Comparison of ENCODE assay signal across 2 cellular contexts in the genomic region with DNA sequence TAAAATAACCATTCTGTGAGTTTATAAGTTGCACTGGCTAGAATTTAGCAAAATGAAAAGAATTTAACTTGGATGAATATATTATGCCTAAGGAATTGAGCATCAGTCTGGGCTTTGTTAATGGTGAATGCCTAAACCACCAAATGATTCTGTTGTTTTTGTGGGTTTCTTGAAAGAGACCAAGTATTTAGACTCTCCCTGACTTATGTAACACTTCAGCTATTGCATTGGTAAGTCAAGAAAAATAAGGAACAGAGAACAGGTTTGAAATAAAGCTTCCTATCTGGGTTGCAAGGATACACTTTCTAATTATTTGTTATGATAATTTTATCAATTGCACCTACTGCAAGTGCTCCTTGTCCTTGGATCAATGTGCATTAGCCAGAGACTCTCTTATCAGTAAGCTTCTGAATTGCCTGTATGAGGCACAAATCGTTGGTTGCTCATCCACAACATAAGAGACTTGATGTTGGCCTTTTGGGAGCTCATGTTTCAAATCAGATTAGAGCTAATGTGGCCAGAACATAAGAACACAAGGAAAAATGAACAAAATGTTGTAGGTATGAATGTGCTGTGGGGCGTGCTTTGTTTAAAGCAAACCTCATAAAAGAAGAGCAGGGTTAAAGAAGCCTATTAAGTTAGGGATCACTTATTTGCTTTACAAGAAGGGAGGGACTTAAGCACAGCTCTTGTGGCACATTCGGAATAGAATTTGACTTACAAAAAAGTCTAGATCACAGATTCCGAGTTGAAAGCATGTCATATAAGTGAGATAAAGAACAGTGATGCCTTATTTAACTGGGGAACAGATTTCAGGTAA.
TF ChIP-seq lines count a peak whose summit lies in the region.

No MANE protein-coding gene starts in this region.

TF ChIP-seq in HepG2, 621 proteins besides CTCF, POLR2A, EP300 and RAD21 (continues in another document):
- no peak for TF ChIP-seq ZNF615 (CRISPR knock-in tag; IDR thresholded peaks at IDR 0.05; ENCODE audit: borderline replicate concordance)
- no peak for TF ChIP-seq ZNF639 (CRISPR knock-in tag; conservative IDR thresholded peaks at IDR 0.05)
- TF ChIP-seq KDM1A (CRISPR knock-in tag; IDR thresholded peaks at IDR 0.05) = no peak
- TF ChIP-seq TEF (CRISPR knock-in tag; IDR thresholded peaks at IDR 0.05) = no peak
- TF ChIP-seq, protein P1, sequence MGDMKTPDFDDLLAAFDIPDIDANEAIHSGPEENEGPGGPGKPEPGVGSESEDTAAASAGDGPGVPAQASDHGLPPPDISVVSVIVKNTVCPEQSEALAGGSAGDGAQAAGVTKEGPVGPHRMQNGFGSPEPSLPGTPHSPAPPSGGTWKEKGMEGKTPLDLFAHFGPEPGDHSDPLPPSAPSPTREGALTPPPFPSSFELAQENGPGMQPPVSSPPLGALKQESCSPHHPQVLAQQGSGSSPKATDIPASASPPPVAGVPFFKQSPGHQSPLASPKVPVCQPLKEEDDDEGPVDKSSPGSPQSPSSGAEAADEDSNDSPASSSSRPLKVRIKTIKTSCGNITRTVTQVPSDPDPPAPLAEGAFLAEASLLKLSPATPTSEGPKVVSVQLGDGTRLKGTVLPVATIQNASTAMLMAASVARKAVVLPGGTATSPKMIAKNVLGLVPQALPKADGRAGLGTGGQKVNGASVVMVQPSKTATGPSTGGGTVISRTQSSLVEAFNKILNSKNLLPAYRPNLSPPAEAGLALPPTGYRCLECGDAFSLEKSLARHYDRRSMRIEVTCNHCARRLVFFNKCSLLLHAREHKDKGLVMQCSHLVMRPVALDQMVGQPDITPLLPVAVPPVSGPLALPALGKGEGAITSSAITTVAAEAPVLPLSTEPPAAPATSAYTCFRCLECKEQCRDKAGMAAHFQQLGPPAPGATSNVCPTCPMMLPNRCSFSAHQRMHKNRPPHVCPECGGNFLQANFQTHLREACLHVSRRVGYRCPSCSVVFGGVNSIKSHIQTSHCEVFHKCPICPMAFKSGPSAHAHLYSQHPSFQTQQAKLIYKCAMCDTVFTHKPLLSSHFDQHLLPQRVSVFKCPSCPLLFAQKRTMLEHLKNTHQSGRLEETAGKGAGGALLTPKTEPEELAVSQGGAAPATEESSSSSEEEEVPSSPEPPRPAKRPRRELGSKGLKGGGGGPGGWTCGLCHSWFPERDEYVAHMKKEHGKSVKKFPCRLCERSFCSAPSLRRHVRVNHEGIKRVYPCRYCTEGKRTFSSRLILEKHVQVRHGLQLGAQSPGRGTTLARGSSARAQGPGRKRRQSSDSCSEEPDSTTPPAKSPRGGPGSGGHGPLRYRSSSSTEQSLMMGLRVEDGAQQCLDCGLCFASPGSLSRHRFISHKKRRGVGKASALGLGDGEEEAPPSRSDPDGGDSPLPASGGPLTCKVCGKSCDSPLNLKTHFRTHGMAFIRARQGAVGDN (CRISPR knock-in tag; IDR thresholded peaks at IDR 0.05) = no peak
- TF ChIP-seq MIER2 (CRISPR knock-in tag; IDR thresholded peaks at IDR 0.05) = no peak
- TF ChIP-seq AKNA (CRISPR knock-in tag; IDR thresholded peaks at IDR 0.05; ENCODE audit: borderline replicate concordance) = no peak
- TF ChIP-seq MIER3 (CRISPR knock-in tag; IDR thresholded peaks at IDR 0.05; ENCODE audit: borderline replicate concordance) = no peak
- no peak for TF ChIP-seq CREM (IDR thresholded peaks at IDR 0.05)
- no peak for TF ChIP-seq CREM (CRISPR knock-in tag; IDR thresholded peaks at IDR 0.05)

TF ChIP-seq in K562, 482 proteins besides CTCF, POLR2A, EP300 and RAD21:
- TF ChIP-seq, protein P2, sequence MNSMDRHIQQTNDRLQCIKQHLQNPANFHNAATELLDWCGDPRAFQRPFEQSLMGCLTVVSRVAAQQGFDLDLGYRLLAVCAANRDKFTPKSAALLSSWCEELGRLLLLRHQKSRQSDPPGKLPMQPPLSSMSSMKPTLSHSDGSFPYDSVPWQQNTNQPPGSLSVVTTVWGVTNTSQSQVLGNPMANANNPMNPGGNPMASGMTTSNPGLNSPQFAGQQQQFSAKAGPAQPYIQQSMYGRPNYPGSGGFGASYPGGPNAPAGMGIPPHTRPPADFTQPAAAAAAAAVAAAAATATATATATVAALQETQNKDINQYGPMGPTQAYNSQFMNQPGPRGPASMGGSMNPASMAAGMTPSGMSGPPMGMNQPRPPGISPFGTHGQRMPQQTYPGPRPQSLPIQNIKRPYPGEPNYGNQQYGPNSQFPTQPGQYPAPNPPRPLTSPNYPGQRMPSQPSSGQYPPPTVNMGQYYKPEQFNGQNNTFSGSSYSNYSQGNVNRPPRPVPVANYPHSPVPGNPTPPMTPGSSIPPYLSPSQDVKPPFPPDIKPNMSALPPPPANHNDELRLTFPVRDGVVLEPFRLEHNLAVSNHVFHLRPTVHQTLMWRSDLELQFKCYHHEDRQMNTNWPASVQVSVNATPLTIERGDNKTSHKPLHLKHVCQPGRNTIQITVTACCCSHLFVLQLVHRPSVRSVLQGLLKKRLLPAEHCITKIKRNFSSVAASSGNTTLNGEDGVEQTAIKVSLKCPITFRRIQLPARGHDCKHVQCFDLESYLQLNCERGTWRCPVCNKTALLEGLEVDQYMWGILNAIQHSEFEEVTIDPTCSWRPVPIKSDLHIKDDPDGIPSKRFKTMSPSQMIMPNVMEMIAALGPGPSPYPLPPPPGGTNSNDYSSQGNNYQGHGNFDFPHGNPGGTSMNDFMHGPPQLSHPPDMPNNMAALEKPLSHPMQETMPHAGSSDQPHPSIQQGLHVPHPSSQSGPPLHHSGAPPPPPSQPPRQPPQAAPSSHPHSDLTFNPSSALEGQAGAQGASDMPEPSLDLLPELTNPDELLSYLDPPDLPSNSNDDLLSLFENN (IDR thresholded peaks at IDR 0.05; ENCODE audit: low read depth in 2 of 2, low read length in 2 of 2) = no peak
- TF ChIP-seq STAT6 (CRISPR knock-in tag; IDR thresholded peaks at IDR 0.05) = no peak
